In the genomic region with DNA sequence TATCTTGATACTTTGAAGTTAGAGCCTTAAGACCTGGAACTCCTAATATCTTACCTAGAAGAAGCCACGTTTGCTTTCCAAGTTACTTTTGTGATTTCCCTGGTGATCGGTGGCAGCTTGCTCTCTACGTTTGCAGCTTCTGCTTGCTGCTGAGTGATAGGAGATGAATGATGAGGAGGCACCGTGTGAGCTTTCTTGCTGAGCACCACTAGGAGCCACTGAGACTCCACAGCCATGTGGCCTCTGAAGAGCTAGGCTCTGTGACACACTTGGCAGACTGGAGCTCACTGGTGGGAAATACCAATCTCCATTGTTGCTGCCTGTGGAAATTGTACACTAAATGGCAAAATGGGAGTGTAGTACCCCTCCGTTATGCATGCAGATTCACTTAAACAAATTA, we compare ENCODE assay signal across 2 cellular contexts.
TF ChIP-seq lines count a peak whose summit lies in the region.

No MANE protein-coding gene starts in this region.

TF ChIP-seq in HCT116, 20 proteins besides CTCF, POLR2A, EP300 and RAD21 (continued from another document):
- TF ChIP-seq, protein P1, sequence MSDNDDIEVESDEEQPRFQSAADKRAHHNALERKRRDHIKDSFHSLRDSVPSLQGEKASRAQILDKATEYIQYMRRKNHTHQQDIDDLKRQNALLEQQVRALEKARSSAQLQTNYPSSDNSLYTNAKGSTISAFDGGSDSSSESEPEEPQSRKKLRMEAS (IDR thresholded peaks at IDR 0.05) = no peak
- TF ChIP-seq ZFX (IDR thresholded peaks at IDR 0.05) = no peak
- TF ChIP-seq JUND (IDR thresholded peaks at IDR 0.05) = no peak
- TF ChIP-seq TCF7L2 (IDR thresholded peaks at IDR 0.05; ENCODE audit: borderline replicate concordance, extremely low read depth, insufficient read depth, insufficient read length) = no peak
- no peak for TF ChIP-seq SP1 (IDR thresholded peaks at IDR 0.05; ENCODE audit: low read depth)
- TF ChIP-seq ZNF274 (IDR thresholded peaks at IDR 0.05; ENCODE audit: low read depth, low read length) = no peak
- TF ChIP-seq CBX3 (IDR thresholded peaks at IDR 0.05; ENCODE audit: low read depth) = no peak
- TF ChIP-seq POLR2AphosphoS5 (IDR thresholded peaks at IDR 0.05; ENCODE audit: low read depth, low read length) = no peak
- TF ChIP-seq, protein P2, sequence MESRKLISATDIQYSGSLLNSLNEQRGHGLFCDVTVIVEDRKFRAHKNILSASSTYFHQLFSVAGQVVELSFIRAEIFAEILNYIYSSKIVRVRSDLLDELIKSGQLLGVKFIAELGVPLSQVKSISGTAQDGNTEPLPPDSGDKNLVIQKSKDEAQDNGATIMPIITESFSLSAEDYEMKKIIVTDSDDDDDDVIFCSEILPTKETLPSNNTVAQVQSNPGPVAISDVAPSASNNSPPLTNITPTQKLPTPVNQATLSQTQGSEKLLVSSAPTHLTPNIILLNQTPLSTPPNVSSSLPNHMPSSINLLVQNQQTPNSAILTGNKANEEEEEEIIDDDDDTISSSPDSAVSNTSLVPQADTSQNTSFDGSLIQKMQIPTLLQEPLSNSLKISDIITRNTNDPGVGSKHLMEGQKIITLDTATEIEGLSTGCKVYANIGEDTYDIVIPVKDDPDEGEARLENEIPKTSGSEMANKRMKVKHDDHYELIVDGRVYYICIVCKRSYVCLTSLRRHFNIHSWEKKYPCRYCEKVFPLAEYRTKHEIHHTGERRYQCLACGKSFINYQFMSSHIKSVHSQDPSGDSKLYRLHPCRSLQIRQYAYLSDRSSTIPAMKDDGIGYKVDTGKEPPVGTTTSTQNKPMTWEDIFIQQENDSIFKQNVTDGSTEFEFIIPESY (IDR thresholded peaks at IDR 0.05; ENCODE audit: extremely low read depth, insufficient replicate concordance, low read length) = no peak
- TF ChIP-seq SRF (IDR thresholded peaks at IDR 0.05; ENCODE audit: low read depth) = no peak
- no peak for TF ChIP-seq FOSL1 (IDR thresholded peaks at IDR 0.05; ENCODE audit: low read depth)
- TF ChIP-seq SIN3A (IDR thresholded peaks at IDR 0.05; ENCODE audit: low read depth) = no peak
- TF ChIP-seq ELF1 (IDR thresholded peaks at IDR 0.05; ENCODE audit: borderline replicate concordance, low read depth) = no peak
- no peak for TF ChIP-seq EZH2 (IDR thresholded peaks at IDR 0.05)
- no peak for TF ChIP-seq EZH2phosphoT487 (IDR thresholded peaks at IDR 0.05; ENCODE audit: borderline replicate concordance)

TF ChIP-seq in WTC11, 78 proteins besides CTCF, POLR2A, EP300 and RAD21 (continued from another document):
- TF ChIP-seq, protein P3, sequence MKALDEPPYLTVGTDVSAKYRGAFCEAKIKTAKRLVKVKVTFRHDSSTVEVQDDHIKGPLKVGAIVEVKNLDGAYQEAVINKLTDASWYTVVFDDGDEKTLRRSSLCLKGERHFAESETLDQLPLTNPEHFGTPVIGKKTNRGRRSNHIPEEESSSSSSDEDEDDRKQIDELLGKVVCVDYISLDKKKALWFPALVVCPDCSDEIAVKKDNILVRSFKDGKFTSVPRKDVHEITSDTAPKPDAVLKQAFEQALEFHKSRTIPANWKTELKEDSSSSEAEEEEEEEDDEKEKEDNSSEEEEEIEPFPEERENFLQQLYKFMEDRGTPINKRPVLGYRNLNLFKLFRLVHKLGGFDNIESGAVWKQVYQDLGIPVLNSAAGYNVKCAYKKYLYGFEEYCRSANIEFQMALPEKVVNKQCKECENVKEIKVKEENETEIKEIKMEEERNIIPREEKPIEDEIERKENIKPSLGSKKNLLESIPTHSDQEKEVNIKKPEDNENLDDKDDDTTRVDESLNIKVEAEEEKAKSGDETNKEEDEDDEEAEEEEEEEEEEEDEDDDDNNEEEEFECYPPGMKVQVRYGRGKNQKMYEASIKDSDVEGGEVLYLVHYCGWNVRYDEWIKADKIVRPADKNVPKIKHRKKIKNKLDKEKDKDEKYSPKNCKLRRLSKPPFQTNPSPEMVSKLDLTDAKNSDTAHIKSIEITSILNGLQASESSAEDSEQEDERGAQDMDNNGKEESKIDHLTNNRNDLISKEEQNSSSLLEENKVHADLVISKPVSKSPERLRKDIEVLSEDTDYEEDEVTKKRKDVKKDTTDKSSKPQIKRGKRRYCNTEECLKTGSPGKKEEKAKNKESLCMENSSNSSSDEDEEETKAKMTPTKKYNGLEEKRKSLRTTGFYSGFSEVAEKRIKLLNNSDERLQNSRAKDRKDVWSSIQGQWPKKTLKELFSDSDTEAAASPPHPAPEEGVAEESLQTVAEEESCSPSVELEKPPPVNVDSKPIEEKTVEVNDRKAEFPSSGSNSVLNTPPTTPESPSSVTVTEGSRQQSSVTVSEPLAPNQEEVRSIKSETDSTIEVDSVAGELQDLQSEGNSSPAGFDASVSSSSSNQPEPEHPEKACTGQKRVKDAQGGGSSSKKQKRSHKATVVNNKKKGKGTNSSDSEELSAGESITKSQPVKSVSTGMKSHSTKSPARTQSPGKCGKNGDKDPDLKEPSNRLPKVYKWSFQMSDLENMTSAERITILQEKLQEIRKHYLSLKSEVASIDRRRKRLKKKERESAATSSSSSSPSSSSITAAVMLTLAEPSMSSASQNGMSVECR (CRISPR knock-in tag; IDR thresholded peaks at IDR 0.05; ENCODE audit: borderline replicate concordance) = no peak
- TF ChIP-seq GRHL2 (CRISPR knock-in tag; IDR thresholded peaks at IDR 0.05; ENCODE audit: insufficient replicate concordance, severe bottlenecking) (no peak), CBFB (CRISPR knock-in tag; IDR thresholded peaks at IDR 0.05; ENCODE audit: low read depth) (no peak), JAZF1 (CRISPR knock-in tag; IDR thresholded peaks at IDR 0.05) (no peak), FOXP1 (CRISPR knock-in tag; IDR thresholded peaks at IDR 0.05; ENCODE audit: borderline replicate concordance) (no peak), NFYB (CRISPR knock-in tag; conservative IDR thresholded peaks at IDR 0.05; ENCODE audit: low read depth) (no peak)
- TF ChIP-seq, protein P4, sequence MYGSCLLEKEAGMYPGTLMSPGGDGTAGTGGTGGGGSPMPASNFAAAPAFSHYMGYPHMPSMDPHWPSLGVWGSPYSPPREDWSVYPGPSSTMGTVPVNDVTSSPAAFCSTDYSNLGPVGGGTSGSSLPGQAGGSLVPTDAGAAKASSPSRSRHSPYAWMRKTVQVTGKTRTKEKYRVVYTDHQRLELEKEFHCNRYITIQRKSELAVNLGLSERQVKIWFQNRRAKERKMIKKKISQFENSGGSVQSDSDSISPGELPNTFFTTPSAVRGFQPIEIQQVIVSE (CRISPR knock-in tag; IDR thresholded peaks at IDR 0.05; ENCODE audit: borderline replicate concordance) = no peak
- TF ChIP-seq, protein P5, sequence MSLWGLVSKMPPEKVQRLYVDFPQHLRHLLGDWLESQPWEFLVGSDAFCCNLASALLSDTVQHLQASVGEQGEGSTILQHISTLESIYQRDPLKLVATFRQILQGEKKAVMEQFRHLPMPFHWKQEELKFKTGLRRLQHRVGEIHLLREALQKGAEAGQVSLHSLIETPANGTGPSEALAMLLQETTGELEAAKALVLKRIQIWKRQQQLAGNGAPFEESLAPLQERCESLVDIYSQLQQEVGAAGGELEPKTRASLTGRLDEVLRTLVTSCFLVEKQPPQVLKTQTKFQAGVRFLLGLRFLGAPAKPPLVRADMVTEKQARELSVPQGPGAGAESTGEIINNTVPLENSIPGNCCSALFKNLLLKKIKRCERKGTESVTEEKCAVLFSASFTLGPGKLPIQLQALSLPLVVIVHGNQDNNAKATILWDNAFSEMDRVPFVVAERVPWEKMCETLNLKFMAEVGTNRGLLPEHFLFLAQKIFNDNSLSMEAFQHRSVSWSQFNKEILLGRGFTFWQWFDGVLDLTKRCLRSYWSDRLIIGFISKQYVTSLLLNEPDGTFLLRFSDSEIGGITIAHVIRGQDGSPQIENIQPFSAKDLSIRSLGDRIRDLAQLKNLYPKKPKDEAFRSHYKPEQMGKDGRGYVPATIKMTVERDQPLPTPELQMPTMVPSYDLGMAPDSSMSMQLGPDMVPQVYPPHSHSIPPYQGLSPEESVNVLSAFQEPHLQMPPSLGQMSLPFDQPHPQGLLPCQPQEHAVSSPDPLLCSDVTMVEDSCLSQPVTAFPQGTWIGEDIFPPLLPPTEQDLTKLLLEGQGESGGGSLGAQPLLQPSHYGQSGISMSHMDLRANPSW (CRISPR knock-in tag; conservative IDR thresholded peaks at IDR 0.05; ENCODE audit: low read depth) = no peak
